In the genomic region with DNA sequence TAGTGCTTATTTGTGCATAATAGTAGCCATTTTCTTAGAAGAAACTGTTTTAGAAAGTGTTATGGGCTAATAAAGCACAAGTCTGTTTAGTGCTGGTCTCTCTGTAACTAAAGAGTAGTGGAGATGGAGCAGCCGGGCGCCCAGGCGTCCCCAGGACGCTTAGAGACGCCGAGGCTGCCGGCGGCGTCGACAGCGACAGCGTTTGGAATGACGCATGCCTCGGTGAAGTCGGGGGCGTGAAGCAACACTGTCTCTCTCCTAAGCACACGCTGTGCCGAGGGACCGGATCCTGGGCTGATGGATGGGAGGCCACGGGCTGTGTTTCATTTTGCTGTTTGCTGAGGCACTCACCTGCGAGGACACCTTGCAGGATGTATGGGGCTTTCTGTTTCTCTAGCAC, we compare ENCODE assay signal across 30 cellular contexts.
"Had no signal": no experiment of that assay in that cellular context is flagged by ENCODE, and none has a peak within 500 bp of the region (broad histone marks: within the 10 kb centered on the region; RNA-seq: fewer than 3 reads in every experiment).

No MANE protein-coding gene starts in this region.

- H3K27me3 ChIP-seq: ascending aorta had no signal

- H3K4me3 ChIP-seq: ascending aorta had no signal

- H3K4me1 ChIP-seq: ascending aorta had no signal

- H3K36me3 Mint-ChIP-seq: activated naive CD4-positive, alpha-beta T cell treated with anti-CD3 and anti-CD28 coated beads, Interleukin-2, amount 50 U/mL, for 24 hours; activated naive CD8-positive, alpha-beta T cell treated with anti-CD3 and anti-CD28 coated beads, Interleukin-2, amount 10 ng/mL, durations not matched to agents 7 days and 5 days had no signal

- H3K27ac Mint-ChIP-seq: activated CD4-positive, alpha-beta T cell treated with anti-CD3 and anti-CD28 coated beads for 36 hours; activated CD4-positive, alpha-beta T cell treated with anti-CD3 and anti-CD28 coated beads, Interleukin-2, amount 10 ng/mL, durations not matched to agents 7 days and 5 days; activated CD8-positive, alpha-beta T cell treated with anti-CD3 and anti-CD28 coated beads, Interleukin-2, amount 10 ng/mL, durations not matched to agents 7 days and 5 days; activated naive CD4-positive, alpha-beta T cell treated with anti-CD3 and anti-CD28 coated beads, Interleukin-2, amount 50 U/mL, for 24 hours; activated naive CD8-positive, alpha-beta T cell treated with anti-CD3 and anti-CD28 coated beads, Interleukin-2, amount 10 ng/mL, durations not matched to agents 7 days and 5 days; activated T-cell treated with anti-CD3 and anti-CD28 coated beads, Interleukin-2, amount 50 U/mL, for 24 hours; activated T-helper 2 cell treated with anti-CD3 and anti-CD28 coated beads, Interferon-gamma antibody, Interleukin-2, Interleukin-4, amounts not matched to agents 10 μg/mL and 5 μg/mL and 100 μg/mL, durations not matched to agents 14 hours and 24 hours and 36 hours had no signal

- H3K27ac ChIP-seq: ascending aorta, RWPE1 had no signal

- H3K4me1 Mint-ChIP-seq: activated naive CD4-positive, alpha-beta T cell treated with anti-CD3 and anti-CD28 coated beads, Interleukin-2, amount 50 U/mL, for 24 hours had no signal

- H3K9me3 Mint-ChIP-seq: activated T-helper 2 cell treated with anti-CD3 and anti-CD28 coated beads, Interferon-gamma antibody, Interleukin-2, Interleukin-4, amounts not matched to agents 10 μg/mL and 5 μg/mL and 100 μg/mL, durations not matched to agents 14 hours and 24 hours and 36 hours had no signal

- ATAC-seq: activated CD4-positive, alpha-beta T cell treated with anti-CD3 and anti-CD28 coated beads for 36 hours; activated CD8-positive, alpha-beta T cell treated with anti-CD3 and anti-CD28 coated beads, Interleukin-2, amount 10 ng/mL, durations not matched to agents 7 days and 5 days; Right ventricle myocardium inferior had no signal

- H3K27me3 Mint-ChIP-seq: activated CD4-positive, alpha-beta T cell treated with anti-CD3 and anti-CD28 coated beads for 36 hours; activated CD4-positive, alpha-beta T cell treated with anti-CD3 and anti-CD28 coated beads, Interleukin-2, amount 10 ng/mL, durations not matched to agents 7 days and 5 days; activated naive CD4-positive, alpha-beta T cell treated with anti-CD3 and anti-CD28 coated beads, Interleukin-2, amount 50 U/mL, for 24 hours; activated naive CD8-positive, alpha-beta T cell treated with anti-CD3 and anti-CD28 coated beads, Interleukin-2, amount 10 ng/mL, durations not matched to agents 7 days and 5 days; activated T-cell treated with anti-CD3 and anti-CD28 coated beads, Interleukin-2, amount 50 U/mL, for 24 hours had no signal

- DNase-seq: activated CD4-positive, alpha-beta T cell treated with anti-CD3 and anti-CD28 coated beads for 36 hours; activated CD4-positive, alpha-beta T cell treated with anti-CD3 and anti-CD28 coated beads, Interleukin-2, amount 10 ng/mL, durations not matched to agents 7 days and 5 days; activated CD4-positive, alpha-beta T cell treated with anti-CD3 and anti-CD28 coated beads, Interleukin-2, amount 50 U/mL, for 48 hours; activated CD8-positive, alpha-beta T cell treated with anti-CD3 and anti-CD28 coated beads, Interleukin-2, amount 10 ng/mL, durations not matched to agents 7 days and 5 days; activated gamma-delta T cell; activated naive CD4-positive, alpha-beta T cell treated with Interleukin-2 at 50 U/mL for 16 hours; activated naive CD8-positive, alpha-beta T cell treated with anti-CD3 and anti-CD28 coated beads, Interleukin-2, amount 10 ng/mL, durations not matched to agents 7 days and 5 days; activated T-cell treated with anti-CD3 and anti-CD28 coated beads, Interleukin-2, amount 50 U/mL, for 24 hours; amygdala; caudate nucleus; NCI-H1092 treated with DMSO at 0.1 percent for 48 hours; NCI-H1417; NCI-H146; NCI-H187; NCI-H2029 treated with DMSO at 0.1 percent for 48 hours; NCI-H2107; NCI-H2171; NCI-H510A; NCI-H748 treated with DMSO at 0.1 percent for 48 hours; NK-92 treated with Interleukin-12 subunit alpha and Interleukin-12 subunit beta, amount 100 ng/mL, for 24 hours; PC-3; SW 1271; T-helper 1 cell; T-helper 2 cell; T-helper 9 cell had no signal

- H3K4me3 Mint-ChIP-seq: activated CD4-positive, alpha-beta T cell treated with anti-CD3 and anti-CD28 coated beads for 36 hours; activated CD4-positive, alpha-beta T cell treated with anti-CD3 and anti-CD28 coated beads, Interleukin-2, amount 10 ng/mL, durations not matched to agents 7 days and 5 days; activated CD8-positive, alpha-beta T cell treated with anti-CD3 and anti-CD28 coated beads, Interleukin-2, amount 10 ng/mL, durations not matched to agents 7 days and 5 days; activated naive CD4-positive, alpha-beta T cell treated with anti-CD3 and anti-CD28 coated beads, Interleukin-2, amount 50 U/mL, for 24 hours; activated naive CD8-positive, alpha-beta T cell treated with anti-CD3 and anti-CD28 coated beads, Interleukin-2, amount 10 ng/mL, durations not matched to agents 7 days and 5 days; activated T-cell treated with anti-CD3 and anti-CD28 coated beads, Interleukin-2, amount 50 U/mL, for 24 hours had no signal
